12 cellular contexts compared by ENCODE assay signal in the genomic region with DNA sequence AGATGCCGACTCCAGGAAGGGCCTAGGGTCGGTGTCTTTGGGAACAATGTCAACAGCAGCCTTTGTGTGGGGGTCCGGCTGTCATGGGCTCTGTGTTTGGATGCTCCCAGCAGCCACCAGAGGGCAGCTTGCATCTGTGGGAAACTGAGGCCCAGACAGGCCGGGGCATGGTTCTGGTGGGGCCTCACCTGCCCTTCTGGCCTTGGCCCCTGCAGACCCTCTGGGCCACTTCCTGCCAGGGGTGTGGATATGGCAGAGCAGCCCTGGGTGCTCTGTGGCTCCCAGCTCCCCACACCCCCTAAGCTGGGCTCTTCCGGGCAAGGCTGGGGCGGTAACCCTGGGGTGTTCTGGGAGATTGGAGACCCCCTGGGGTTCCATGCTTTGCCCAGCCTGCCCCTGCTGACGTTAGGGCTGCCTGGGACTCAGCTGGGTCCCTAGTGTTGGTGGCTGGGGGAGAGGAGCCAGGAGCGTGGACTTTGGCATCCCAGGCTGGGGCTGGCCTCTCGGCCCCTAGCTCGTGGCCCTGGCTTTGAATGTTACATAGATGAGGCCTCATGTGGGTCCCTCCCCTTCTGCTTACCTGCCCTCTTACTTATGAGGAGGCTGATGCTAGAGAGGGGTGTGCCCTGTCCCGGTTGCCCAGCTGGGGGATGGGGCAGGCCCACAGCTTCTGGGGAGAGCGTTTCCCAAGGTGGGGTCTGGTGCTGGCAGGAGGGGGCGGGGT. TPM values are rescaled to one million over a fixed set of nuclear protein-coding genes. Genes with fewer than 3 reads are reported as not detected.
A peak's percentile ranks its signal among the peaks of the same experiment; 100 is the strongest.
DNase-seq lines count a peak whose midpoint lies in the region; ATAC-seq and TF ChIP-seq lines count a peak whose summit lies in the region.
"Had no signal": no experiment of that assay in that cellular context is flagged by ENCODE, and none has a peak within 500 bp of the region (broad histone marks: within the 10 kb centered on the region; RNA-seq: fewer than 3 reads in every experiment).

No MANE protein-coding gene starts in this region.

- intact Hi-C loops in ovary (cut with DNase I), result loop anchor here in 1 of 4 donors (5.0 kb wide), 1 partner anchor 32 kb away; no protein-coding TSS in a partner anchor

- TF ChIP-seq POLR2A in ovary (IDR thresholded peaks at IDR 0.05), result no peak

- no peak for ATAC-seq in HG02588 (IDR thresholded peaks at IDR 0.05; ENCODE audit: unreplicated experiment)
- no peak for ATAC-seq in HG02973 (IDR thresholded peaks at IDR 0.05; ENCODE audit: unreplicated experiment)

- no peaks in the 10 kb centered on the region for H3K9me3 ChIP-seq in ovary

- DNase-seq in astrocyte of the cerebellum (ENCODE audit: low read depth) (no peak), ovary (no peak), SKM-1 treated with dmso at 0.1 percent for 144 hours (lab: John Stamatoyannopoulos, UW; ENCODE audit: unreplicated experiment) (no peak), NCI-H345 (lab: John Stamatoyannopoulos, UW) (no peak)
- DNase-seq: activated CD4-positive, CD25-positive, alpha-beta regulatory T cell; dermis blood vessel endothelial cell; NCI-H510A; SHP77 treated with DMSO at 0.1 percent for 48 hours had no signal

- H3K4me1 ChIP-seq in ovary (ENCODE audit: insufficient read depth), result peaks cover 20% of the 10 kb centered on the region

- in situ Hi-C loops in astrocyte of the cerebellum (cut with HindIII; ENCODE audit: low sequenced_read_pairs), result no loop called here

- WGBS in ovary, 3 donors, result 82 to 85% (median 83%) methylated on average over 10 to 13 of the region's 13 CpGs

- H3K27ac ChIP-seq in C4-2B (peak overlapping the region; percentile 96), ovary (peak overlapping the region; percentile 43 to 71)

- no peak overlapping the region for H3K4me3 ChIP-seq in astrocyte of the cerebellum (ENCODE audit: low read depth, low read length)
- no peak overlapping the region for H3K4me3 ChIP-seq in ovary

- TF ChIP-seq EP300 in ovary (IDR thresholded peaks at IDR 0.05), result no peak

- no peak for TF ChIP-seq CTCF in C4-2B (conservative IDR thresholded peaks at IDR 0.05)
- peak; percentile 36 for TF ChIP-seq CTCF in GM12874 (IDR thresholded peaks at IDR 0.05; ENCODE audit: insufficient read depth, low read depth, low read length)
- TF ChIP-seq CTCF in astrocyte of the cerebellum (IDR thresholded peaks at IDR 0.05; ENCODE audit: low read depth, low read length, missing control alignments), result peak; percentile 25
- TF ChIP-seq CTCF in ovary (IDR thresholded peaks at IDR 0.05), result no peak

- H3K36me3 ChIP-seq in ovary, result no peaks in the 10 kb centered on the region

- no peaks in the 10 kb centered on the region for H3K27me3 ChIP-seq in ovary

RNA-seq across cellular contexts. Expression of a gene that starts 38.3 kb away (rescaled TPM):
- total RNA-seq in ovary, result 10 to 100 TPM; 23.0 to 82.2 (median 71.8) TPM
- 10 to 100 TPM; 12.4 to 53.2 TPM for polyA plus RNA-seq in ovary

Comparison
In these comparisons a context has a peak if more than half of its experiments do, and no peak if none do; other contexts are left out.
1. CTCF ChIP-seq: peak in GM12874 (single experiment) and astrocyte of the cerebellum (single experiment); none in C4-2B (single experiment) and ovary (0 of 3).